ENCODE assay signal across 27 cellular contexts in genomic region chr5:179137001-179137642, GRCh38.
"Had no signal": no experiment of that assay in that cellular context is flagged by ENCODE, and none has a peak within 500 bp of the region (broad histone marks: within the 10 kb centered on the region; RNA-seq: fewer than 3 reads in every experiment).

No MANE protein-coding gene starts in this region.

- H3K4me3 Mint-ChIP-seq: immature natural killer cell; mesothelial cell of epicardium; naive thymus-derived CD8-positive, alpha-beta T cell; nephron progenitor cell; stimulated activated memory B cell treated with anti-CD40 and anti-IgM and Interleukin-4, amounts not matched to agents 10 μg/mL and 1 μg/mL and 100 μg/mL, for 72 hours; stimulated activated naive CD8-positive, alpha-beta T cell treated with anti-CD3 and anti-CD28 coated beads, Interleukin-15, Interleukin-2, amounts not matched to agents 100 ng/mL and 50 ng/mL, for 24 hours had no signal

- H3K36me3 Mint-ChIP-seq: immature natural killer cell; naive thymus-derived CD8-positive, alpha-beta T cell; stimulated activated memory B cell treated with anti-CD40 and anti-IgM and Interleukin-4, amounts not matched to agents 10 μg/mL and 1 μg/mL and 100 μg/mL, for 72 hours had no signal

- ATAC-seq: esophagus mucosa; left lobe of liver; mucosa of descending colon; naive thymus-derived CD8-positive, alpha-beta T cell; stimulated activated memory B cell treated with anti-CD40 and anti-IgM and Interleukin-4, amounts not matched to agents 10 μg/mL and 1 μg/mL and 100 μg/mL, for 72 hours had no signal

- H3K27me3 Mint-ChIP-seq: naive thymus-derived CD8-positive, alpha-beta T cell; stimulated activated memory B cell treated with anti-CD40 and anti-IgM and Interleukin-4, amounts not matched to agents 10 μg/mL and 1 μg/mL and 100 μg/mL, for 72 hours; stimulated activated naive CD8-positive, alpha-beta T cell treated with anti-CD3 and anti-CD28 coated beads, Interleukin-15, Interleukin-2, amounts not matched to agents 100 ng/mL and 50 ng/mL, for 24 hours had no signal

- H3K4me3 ChIP-seq: mucosa of descending colon, ovary, sigmoid colon, suprapubic skin, transverse colon, upper lobe of right lung, uterus had no signal

- DNase-seq: cerebellar nuclear complex; dorsolateral prefrontal cortex; effector CD4-positive, alpha-beta T cell; foreskin fibroblast; hypothalamus; immature natural killer cell; islet precursor cell; mesenchymal stem cell; nephron progenitor cell; occipital lobe; ovary; retina; sigmoid colon; stimulated activated CD4-positive, alpha-beta T cell treated with anti-CD3 and anti-CD28 coated beads, Interleukin-4, amount 100 ng/mL, for 4 hours; transverse colon; upper lobe of right lung; uterus had no signal

- H3K4me1 Mint-ChIP-seq: immature natural killer cell, mesothelial cell of epicardium had no signal

- H3K27ac Mint-ChIP-seq: immature natural killer cell; mesothelial cell of epicardium; naive thymus-derived CD8-positive, alpha-beta T cell; nephron progenitor cell; stimulated activated memory B cell treated with anti-CD40 and anti-IgM and Interleukin-4, amounts not matched to agents 10 μg/mL and 1 μg/mL and 100 μg/mL, for 72 hours; stimulated activated naive CD8-positive, alpha-beta T cell treated with anti-CD3 and anti-CD28 coated beads, Interleukin-15, Interleukin-2, amounts not matched to agents 100 ng/mL and 50 ng/mL, for 24 hours had no signal

- H3K27me3 ChIP-seq: dorsolateral prefrontal cortex, ovary, sigmoid colon, transverse colon, upper lobe of right lung, uterus had no signal

- H3K4me1 ChIP-seq: sigmoid colon, transverse colon, upper lobe of right lung, uterus had no signal

- H3K27ac ChIP-seq: epithelial cell of prostate, ovary, sigmoid colon, suprapubic skin, transverse colon, upper lobe of right lung, uterus had no signal

- H3K9me3 Mint-ChIP-seq: naive thymus-derived CD8-positive, alpha-beta T cell; stimulated activated naive CD8-positive, alpha-beta T cell treated with anti-CD3 and anti-CD28 coated beads, Interleukin-15, Interleukin-2, amounts not matched to agents 100 ng/mL and 50 ng/mL, for 24 hours had no signal

- FAIRE-seq: colon had no signal

- H3K36me3 ChIP-seq: ovary, sigmoid colon, suprapubic skin, transverse colon, upper lobe of right lung, uterus had no signal

- H3K9me3 ChIP-seq: mucosa of descending colon, ovary, sigmoid colon, suprapubic skin, transverse colon, upper lobe of right lung, uterus had no signal
